ENCODE assay signal across 12 cellular contexts in the genomic region with DNA sequence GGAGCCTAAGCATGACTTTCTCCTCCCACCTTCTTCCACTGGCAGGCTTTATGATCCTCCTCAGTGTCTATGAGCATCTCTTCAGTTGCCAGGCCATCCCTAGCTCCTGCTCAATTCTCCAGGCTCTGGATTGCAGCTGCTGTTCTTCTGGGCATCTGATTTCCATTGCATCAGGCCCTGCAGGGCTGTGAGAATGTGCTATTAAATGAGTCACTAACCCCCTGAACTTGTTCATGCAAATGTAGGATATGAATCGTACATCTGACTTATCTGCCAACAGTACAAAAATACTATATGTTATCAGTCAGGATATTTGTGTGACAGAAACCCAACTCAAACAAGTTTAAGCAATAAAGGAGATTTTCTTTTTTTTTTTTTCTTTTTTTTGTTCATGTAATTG. TPM values are rescaled to one million over a fixed set of nuclear protein-coding genes. Genes with fewer than 3 reads are reported as not detected.
DNase-seq lines count a peak whose midpoint lies in the region; ATAC-seq, FAIRE-seq and TF ChIP-seq lines count a peak whose summit lies in the region.
"Had no signal": no experiment of that assay in that cellular context is flagged by ENCODE, and none has a peak within 500 bp of the region (broad histone marks: within the 10 kb centered on the region; RNA-seq: fewer than 3 reads in every experiment).

No MANE protein-coding gene starts in this region.

- WGBS in adrenal gland, 4 donors: 30 to 46% (median 40%) methylated on average over 1 of the region's 1 CpG

- peaks cover 17% of the 10 kb centered on the region for H3K4me1 Mint-ChIP-seq in astrocyte (ENCODE audit: low read depth, unreplicated experiment)

- H3K4me1 ChIP-seq in astrocyte (ENCODE audit: insufficient read depth, low read length) (peaks cover 18% of the 10 kb centered on the region), adrenal gland (replicated peaks in 1 of 2) (no peaks in the 10 kb centered on the region)

- peaks cover 44% of the 10 kb centered on the region for H4K20me1 ChIP-seq in astrocyte (ENCODE audit: insufficient read depth, low read length)

- intact Hi-C loops in adrenal gland (cut with DNase I): no loop called here

- H3K9me3 Mint-ChIP-seq in astrocyte (ENCODE audit: unreplicated experiment): peaks cover under 1% of the 10 kb centered on the region

- peak overlapping the region; percentile 34 for H3K4me2 ChIP-seq in astrocyte (ENCODE audit: low read length)

- no peak overlapping the region for H2AFZ ChIP-seq in astrocyte (ENCODE audit: low read depth, low read length)

- DNase-seq in AG08395 (ENCODE audit: low spot score) (peak; percentile 91), HFF-Myc (ENCODE audit: extremely low read depth, low read depth) (peak; percentile 87), astrocyte (ENCODE audit: low read depth) (peak; percentile 87), hepatic stellate cell (ENCODE audit: low spot score) (peak; percentile 82), adrenal gland (no peak), COR-L47 (lab: John Stamatoyannopoulos, UW) (no peak)
- DNase-seq in stimulated activated naive CD4-positive, alpha-beta T cell treated with Interleukin-2 at 50 U/mL for 16 hours (lab: John Stamatoyannopoulos, UW): no peak
- DNase-seq: stimulated activated CD4-positive, alpha-beta T cell treated with anti-CD3 and anti-CD28 coated beads, Interleukin-4, amount 100 ng/mL, for 4 hours; thyroid gland had no signal

- no peaks in the 10 kb centered on the region for H3K9me3 ChIP-seq in astrocyte (ENCODE audit: insufficient read depth, low read depth, low read length)
- H3K9me3 ChIP-seq in adrenal gland (replicated peaks in 1 of 3): no peaks in the 10 kb centered on the region
- H3K9me3 ChIP-seq: thyroid gland had no signal

- ATAC-seq in HG02678 (IDR thresholded peaks at IDR 0.05; ENCODE audit: unreplicated experiment): no peak

- H3K27me3 ChIP-seq in astrocyte (ENCODE audit: insufficient read depth, low read length): no peaks in the 10 kb centered on the region
- no peaks in the 10 kb centered on the region for H3K27me3 ChIP-seq in adrenal gland
- H3K27me3 ChIP-seq: dorsolateral prefrontal cortex, thyroid gland had no signal

- H3K9ac ChIP-seq in astrocyte (ENCODE audit: low read length): peak overlapping the region; percentile 11

- H3K36me3 Mint-ChIP-seq in astrocyte (ENCODE audit: low read depth, unreplicated experiment): no peaks in the 10 kb centered on the region

- H3K79me2 ChIP-seq in astrocyte (ENCODE audit: insufficient read depth, low read length): peaks cover 90% of the 10 kb centered on the region

- H3K36me3 ChIP-seq in astrocyte (ENCODE audit: insufficient read depth, low read length) (no peaks in the 10 kb centered on the region), adrenal gland (replicated peaks in 1 of 2) (no peaks in the 10 kb centered on the region)
- H3K36me3 ChIP-seq: thyroid gland had no signal

- no peak for TF ChIP-seq CTCF in HFF-Myc (IDR thresholded peaks at IDR 0.05; ENCODE audit: low read depth, low read length, missing control alignments)
- TF ChIP-seq CTCF in astrocyte (IDR thresholded peaks at IDR 0.05; ENCODE audit: insufficient read depth, low read depth, low read length): no peak
- no peak for TF ChIP-seq CTCF in adrenal gland (IDR thresholded peaks at IDR 0.05)

- peak; percentile 66 for FAIRE-seq in astrocyte (lab: Jason Lieb, UNC)

- peak overlapping the region; percentile 94 for H3K27ac Mint-ChIP-seq in astrocyte (ENCODE audit: unreplicated experiment)

- peak overlapping the region; percentile 53 for H3K27ac ChIP-seq in astrocyte (ENCODE audit: low read depth, low read length)
- no peak overlapping the region for H3K27ac ChIP-seq in adrenal gland
- H3K27ac ChIP-seq: thyroid gland had no signal

- TF ChIP-seq POLR2A in adrenal gland (IDR thresholded peaks at IDR 0.05): no peak

- no peaks in the 10 kb centered on the region for H3K27me3 Mint-ChIP-seq in astrocyte (ENCODE audit: low read depth, unreplicated experiment)

- no peak overlapping the region for H3K4me3 Mint-ChIP-seq in astrocyte (ENCODE audit: unreplicated experiment)

- H3K4me3 ChIP-seq in HFF-Myc (replicated peaks; ENCODE audit: low read depth, low read length): no peak overlapping the region
- no peak overlapping the region for H3K4me3 ChIP-seq in astrocyte (ENCODE audit: insufficient read depth, low read depth, low read length)
- H3K4me3 ChIP-seq in adrenal gland: no peak overlapping the region
- H3K4me3 ChIP-seq: dorsolateral prefrontal cortex, thyroid gland had no signal

RNA-seq across cellular contexts. Expression of a gene that starts 11.9 kb away (rescaled TPM):
- total RNA-seq in astrocyte (33.5 and 35.4 TPM in 2 replicates), adrenal gland (10 to 100 TPM in 1 of 8 donors, 1 to 10 TPM in 7; 1.4 to 12.7 (median 5.1) TPM)
- polyA plus RNA-seq in adrenal gland: 1 to 10 TPM; 3.6 to 9.8 (median 7.2) TPM
- total RNA-seq: T-helper 2 cell treated with Interferon-gamma antibody and Interleukin-4, amounts not matched to agents 100 ng/mL and 5 ng/mL, for 36 hours had no signal

RNA-seq across cellular contexts. Expression of a gene that starts 25.7 kb away (rescaled TPM):
- 80.3 and 91.1 TPM in 2 replicates for total RNA-seq in astrocyte
- 10 to 100 TPM; 19.3 to 52.9 (median 28.1) TPM for total RNA-seq in adrenal gland
- 10 to 100 TPM; 32.5 to 84.1 (median 63.4) TPM for polyA plus RNA-seq in adrenal gland

Comparison
In these comparisons a context has a peak if more than half of its experiments do, and no peak if none do; other contexts are left out.
1. DNase-seq: peak in AG08395 (single experiment), HFF-Myc (single experiment), astrocyte (single experiment) and hepatic stellate cell (single experiment); none in adrenal gland (0 of 7), stimulated activated naive CD4-positive, alpha-beta T cell treated with Interleukin-2 at 50 U/mL for 16 hours (single experiment) and COR-L47 (single experiment).